ENCODE assay signal across 1 cellular context in genomic region chr4:87853108-87853507, GRCh38.
TF ChIP-seq lines count a peak whose summit lies in the region.

No MANE protein-coding gene starts in this region.

TF ChIP-seq in H1, 55 proteins besides CTCF, POLR2A, EP300 and RAD21:
- peak; percentile 64 for TF ChIP-seq CHD7 (IDR thresholded peaks at IDR 0.05; ENCODE audit: insufficient replicate concordance, low read length)
- no peak for TF ChIP-seq RFX5 (IDR thresholded peaks at IDR 0.05; ENCODE audit: borderline replicate concordance, low read depth, low read length)
